In the genomic region with DNA sequence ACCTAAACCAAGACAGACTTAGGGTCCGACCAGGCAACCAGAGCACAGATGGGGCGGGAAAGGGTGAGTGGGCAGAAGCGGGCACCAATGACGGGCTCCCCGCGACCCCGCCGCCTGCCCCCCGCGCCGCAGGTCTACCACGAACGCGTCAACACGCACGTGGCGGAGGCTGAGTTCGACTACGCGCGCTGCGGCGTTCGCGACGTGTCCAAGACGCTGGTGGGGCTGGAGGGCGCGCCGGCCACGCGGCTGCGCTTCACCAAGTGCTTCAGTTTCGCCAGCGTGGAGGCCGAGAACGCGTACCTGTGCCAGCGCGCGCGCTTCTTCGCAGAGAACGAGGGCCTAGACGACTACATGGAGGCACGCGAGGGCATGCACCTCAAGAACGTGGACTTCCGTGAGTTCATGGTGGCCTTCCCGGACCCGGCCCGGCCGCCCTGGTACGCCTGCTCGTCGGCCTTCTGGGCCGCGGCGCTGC, we compare ENCODE assay signal across 23 cellular contexts. TPM values are rescaled to one million over a fixed set of nuclear protein-coding genes. Genes with fewer than 3 reads are reported as not detected.
DNase-seq lines count a peak whose midpoint lies in the region; ATAC-seq and TF ChIP-seq lines count a peak whose summit lies in the region.
"Had no signal": no experiment of that assay in that cellular context is flagged by ENCODE, and none has a peak within 500 bp of the region (broad histone marks: within the 10 kb centered on the region; RNA-seq: fewer than 3 reads in every experiment).

No MANE protein-coding gene starts in this region.

- H3K4me1 ChIP-seq in ACC112 (ENCODE audit: control insufficient read depth, insufficient read depth, low read length, unreplicated experiment), result peaks cover 6% of the 10 kb centered on the region

- CTCF ChIA-PET in activated B cell treated with CpG ODN at 0.5 μM for 24 hours (lab: Charles Lee), result interaction anchor here (1.4 to 1.5 kb wide), 2 partner anchors 8 to 30 kb away, joined by 4 to 5 read pairs; no protein-coding TSS in a partner anchor

- ATAC-seq in activated B cell treated with CpG ODN at 0.5 μM for 24 hours (ENCODE audit: low read depth) (no peak), omental fat pad (ENCODE audit: low FRiP score) (peak; percentile 5), HG02759 (IDR thresholded peaks at IDR 0.05; ENCODE audit: unreplicated experiment) (no peak), GM19397 (IDR thresholded peaks at IDR 0.05; ENCODE audit: unreplicated experiment) (no peak)

- POLR2A ChIA-PET in activated B cell treated with CpG ODN at 0.5 μM for 24 hours (lab: Charles Lee), result interaction anchor here (0.5 to 0.7 kb wide), 2 partner anchors 18 to 165 kb away, joined by 3 to 5 read pairs; no protein-coding TSS in a partner anchor

- intact Hi-C loops in activated B cell treated with CpG ODN at 0.5 μM for 24 hours (cut with micrococcal nuclease), result no loop called here

- H3K27me3 Mint-ChIP-seq in activated B cell treated with CpG ODN at 0.5 μM for 24 hours, result peaks cover 59% of the 10 kb centered on the region

- H2AFZ ChIP-seq in ACC112 (ENCODE audit: low read length, unreplicated experiment), result no peak overlapping the region

- no peak for TF ChIP-seq CTCF in activated B cell treated with CpG ODN at 0.5 μM for 24 hours (IDR thresholded peaks at IDR 0.05)
- TF ChIP-seq CTCF in omental fat pad (IDR thresholded peaks at IDR 0.05), result no peak

- H3K27me3 ChIP-seq in ACC112 (ENCODE audit: insufficient read depth, low read length), result peaks cover 62% of the 10 kb centered on the region

- peaks cover 3% of the 10 kb centered on the region for H3K4me1 Mint-ChIP-seq in activated B cell treated with CpG ODN at 0.5 μM for 24 hours

- no peaks in the 10 kb centered on the region for H3K9me3 Mint-ChIP-seq in activated B cell treated with CpG ODN at 0.5 μM for 24 hours
- H3K9me3 Mint-ChIP-seq: activated CD4-positive, alpha-beta memory T cell treated with anti-CD3 and anti-CD28 coated beads for 36 hours; activated T-cell treated with anti-CD3 and anti-CD28 coated beads, Interleukin-2, amount 50 U/mL, for 72 hours; CD8-positive, alpha-beta memory T cell; neural crest cell had no signal

- H3K27ac Mint-ChIP-seq in activated B cell treated with CpG ODN at 0.5 μM for 24 hours, result no peak overlapping the region
- H3K27ac Mint-ChIP-seq: activated CD4-positive, alpha-beta memory T cell treated with anti-CD3 and anti-CD28 coated beads for 36 hours; activated naive CD8-positive, alpha-beta T cell; activated T-cell treated with anti-CD3 and anti-CD28 coated beads, Interleukin-2, amount 50 U/mL, for 72 hours; CD8-positive, alpha-beta memory T cell; T-helper 17 cell had no signal

- H3K36me3 ChIP-seq in ACC112 (ENCODE audit: insufficient read depth, low read length), result no peaks in the 10 kb centered on the region
- H3K36me3 ChIP-seq: colonic mucosa, uterus had no signal

- H3K4me3 Mint-ChIP-seq in activated B cell treated with CpG ODN at 0.5 μM for 24 hours, result peak overlapping the region; percentile 41
- H3K4me3 Mint-ChIP-seq: activated CD4-positive, alpha-beta memory T cell treated with anti-CD3 and anti-CD28 coated beads for 36 hours had no signal

- peak overlapping the region; percentile 63 for H3K4me3 ChIP-seq in ACC112 (ENCODE audit: low read depth, low read length)

- no peaks in the 10 kb centered on the region for H3K79me2 ChIP-seq in ACC112 (ENCODE audit: control insufficient read depth, insufficient read depth, low read length, unreplicated experiment)

- no peak for DNase-seq in activated B cell treated with CpG ODN at 0.5 μM for 24 hours
- DNase-seq in omental fat pad (ENCODE audit: low spot score), result no peak
- no peak for DNase-seq in NCI-H524 (lab: John Stamatoyannopoulos, UW)
- DNase-seq: activated T-cell treated with anti-CD3 and anti-CD28 coated beads, Interleukin-2, amount 50 U/mL, for 72 hours; colonic mucosa; DMS79 treated with DMSO at 0.1 percent for 48 hours; kidney glomerular epithelial cell; midbrain; NCI-H1417 treated with DMSO at 0.1 percent for 48 hours; NCI-H2171; SIG-M5; T-helper 17 cell; uterus; WERI-Rb-1 had no signal

- no peak overlapping the region for H3K27ac ChIP-seq in ACC112 (ENCODE audit: low read depth, low read length)
- H3K27ac ChIP-seq: colonic mucosa, uterus, WERI-Rb-1 had no signal

- H3K36me3 Mint-ChIP-seq in activated B cell treated with CpG ODN at 0.5 μM for 24 hours (ENCODE audit: low read depth), result no peaks in the 10 kb centered on the region
- H3K36me3 Mint-ChIP-seq: activated CD4-positive, alpha-beta memory T cell treated with anti-CD3 and anti-CD28 coated beads for 36 hours; activated naive CD8-positive, alpha-beta T cell had no signal

RNA-seq across cellular contexts. Expression of a gene that starts 5.1 kb away (rescaled TPM):
- total RNA-seq in activated B cell treated with CpG ODN at 0.5 μM for 24 hours (0.10 TPM in 1 of 2 replicates, not detected in the other), omental fat pad (under 1 TPM in 1 of 4 donors, not detected in 3; 0.19 TPM)
- total RNA-seq: CD8-positive, alpha-beta memory T cell; fibroblast of villous mesenchyme; renal cortical epithelial cell; T-helper 17 cell had no signal

RNA-seq across cellular contexts. Expression of a gene that starts 10.0 kb away (rescaled TPM):
- total RNA-seq in activated B cell treated with CpG ODN at 0.5 μM for 24 hours, result 94.7 and 99.2 TPM in 2 replicates
- 10 to 100 TPM; 13.1 to 25.5 (median 15.3) TPM for total RNA-seq in omental fat pad

RNA-seq across cellular contexts. Expression of a gene that starts 18.0 kb away (rescaled TPM):
- total RNA-seq in activated B cell treated with CpG ODN at 0.5 μM for 24 hours (27.0 and 29.1 TPM in 2 replicates), omental fat pad (10 to 100 TPM; 25.3 to 31.9 (median 30.4) TPM)

RNA-seq across cellular contexts. Expression of a gene that starts 28.4 kb away (rescaled TPM):
- total RNA-seq in activated B cell treated with CpG ODN at 0.5 μM for 24 hours, result 1,222 and 1,311 TPM in 2 replicates
- total RNA-seq in omental fat pad, result 1,000 to 10,000 TPM in 1 of 4 donors, 100 to 1,000 TPM in 3; 553 to 1,198 (median 846) TPM

RNA-seq across cellular contexts. Expression of a gene that starts 37.8 kb away (rescaled TPM):
- 19.1 and 22.4 TPM in 2 replicates for total RNA-seq in activated B cell treated with CpG ODN at 0.5 μM for 24 hours
- 10 to 100 TPM in 1 of 4 donors, 1 to 10 TPM in 3; 6.9 to 12.3 (median 7.6) TPM for total RNA-seq in omental fat pad
